ENCODE assay signal across 27 cellular contexts in the genomic region with DNA sequence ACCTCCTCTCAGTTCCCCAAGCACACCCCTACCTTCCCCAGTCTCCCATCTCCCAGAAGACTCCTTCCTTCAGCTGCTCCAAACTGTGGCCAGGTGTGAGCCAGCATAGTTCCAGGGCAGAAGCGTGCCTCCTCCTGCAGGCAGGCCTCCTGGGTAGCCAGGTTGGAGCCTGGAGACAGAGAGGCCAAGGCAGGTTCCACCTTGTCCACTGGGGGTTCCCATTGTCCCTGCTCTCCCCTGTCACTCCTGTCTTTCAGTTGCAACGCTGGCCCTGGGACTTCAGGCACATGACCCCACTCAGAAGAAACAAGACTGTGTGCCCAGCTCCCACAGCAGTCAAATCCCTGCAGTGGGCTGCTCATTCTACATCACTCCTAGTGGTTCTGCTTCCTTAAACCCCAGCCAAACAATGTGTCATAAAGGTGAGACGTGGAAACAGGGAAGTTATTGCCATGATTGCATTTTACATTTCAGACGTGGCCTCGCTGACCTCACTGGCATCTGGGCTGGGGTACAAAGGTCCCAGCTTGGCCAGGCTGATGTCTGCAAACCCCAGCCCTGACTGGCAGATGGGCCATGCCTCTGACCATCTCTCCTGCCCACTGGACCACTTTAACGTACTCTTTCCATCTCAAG.
DNase-seq lines count a peak whose midpoint lies in the region; ATAC-seq and TF ChIP-seq lines count a peak whose summit lies in the region.
"Had no signal": no experiment of that assay in that cellular context is flagged by ENCODE, and none has a peak within 500 bp of the region (broad histone marks: within the 10 kb centered on the region; RNA-seq: fewer than 3 reads in every experiment).

No MANE protein-coding gene starts in this region.

- H3K27ac Mint-ChIP-seq in neural progenitor cell = peak overlapping the region; percentile 34
- H3K27ac Mint-ChIP-seq: activated T-helper 2 cell treated with anti-CD3 and anti-CD28 coated beads, Interferon-gamma antibody, Interleukin-2, Interleukin-4, amounts not matched to agents 10 μg/mL and 5 μg/mL and 100 μg/mL, durations not matched to agents 14 hours and 24 hours and 36 hours; stimulated activated naive CD8-positive, alpha-beta T cell treated with anti-CD3 and anti-CD28 coated beads, Interleukin-15, Interleukin-2, amounts not matched to agents 100 ng/mL and 50 ng/mL, for 24 hours had no signal

- no peak for TF ChIP-seq CTCF in neural progenitor cell (IDR thresholded peaks at IDR 0.05)

- no peak overlapping the region for H3K4me3 Mint-ChIP-seq in neural progenitor cell
- H3K4me3 Mint-ChIP-seq: stimulated activated naive CD8-positive, alpha-beta T cell treated with anti-CD3 and anti-CD28 coated beads, Interleukin-15, Interleukin-2, amounts not matched to agents 100 ng/mL and 50 ng/mL, for 24 hours had no signal

- H3K79me2 ChIP-seq in neural progenitor cell (ENCODE audit: low read depth) = no peaks in the 10 kb centered on the region

- no peaks in the 10 kb centered on the region for H3K27me3 ChIP-seq in BLaER1 treated with 17β-estradiol and CSF1 and Interleukin-3, amounts not matched to agents 10 nM and 100 nM
- H3K27me3 ChIP-seq in neural progenitor cell = no peaks in the 10 kb centered on the region
- H3K27me3 ChIP-seq: gastroesophageal sphincter, uterus had no signal

- H3K4me3 ChIP-seq in BLaER1 treated with 17β-estradiol and CSF1 and Interleukin-3, amounts not matched to agents 10 nM and 100 nM = no peak overlapping the region
- no peak overlapping the region for H3K4me3 ChIP-seq in neural progenitor cell
- H3K4me3 ChIP-seq: gastroesophageal sphincter, spleen, thoracic aorta, uterus had no signal

- peaks cover 3% of the 10 kb centered on the region for H3K4me1 Mint-ChIP-seq in neural progenitor cell

- H3K36me3 Mint-ChIP-seq in neural progenitor cell = peaks cover 3% of the 10 kb centered on the region
- H3K36me3 Mint-ChIP-seq: activated naive CD4-positive, alpha-beta T cell treated with anti-CD3 and anti-CD28 coated beads, Interleukin-2, amount 50 U/mL, for 72 hours had no signal

- H3K4me2 ChIP-seq in BLaER1 treated with 17β-estradiol and CSF1 and Interleukin-3, amounts not matched to agents 10 nM and 100 nM = peak overlapping the region in 6 of 11 experiments; percentile 24 to 64 (median 56); a peak in 6 of 22 replicates
- H3K4me2 ChIP-seq in neural progenitor cell = no peak overlapping the region

- peaks cover 4% of the 10 kb centered on the region for H3K9me3 Mint-ChIP-seq in neural progenitor cell
- H3K9me3 Mint-ChIP-seq: stimulated activated naive CD8-positive, alpha-beta T cell treated with anti-CD3 and anti-CD28 coated beads, Interleukin-15, Interleukin-2, amounts not matched to agents 100 ng/mL and 50 ng/mL, for 24 hours had no signal

- ATAC-seq in GM21737 (IDR thresholded peaks at IDR 0.05; ENCODE audit: unreplicated experiment) (no peak), GM18868 (IDR thresholded peaks at IDR 0.05; ENCODE audit: unreplicated experiment) (no peak), GM18502 (IDR thresholded peaks at IDR 0.05; ENCODE audit: poor library complexity, unreplicated experiment) (no peak)
- ATAC-seq: activated naive CD4-positive, alpha-beta T cell treated with anti-CD3 and anti-CD28 coated beads, Interleukin-2, amount 50 U/mL, for 72 hours; gastroesophageal sphincter; Panc1 had no signal

- H3K27me3 Mint-ChIP-seq in neural progenitor cell (ENCODE audit: insufficient read depth, low read depth) = peaks cover 5% of the 10 kb centered on the region

- no peak overlapping the region for H3K9ac ChIP-seq in BLaER1 treated with 17β-estradiol and CSF1 and Interleukin-3, amounts not matched to agents 10 nM and 100 nM
- H3K9ac ChIP-seq in neural progenitor cell = no peak overlapping the region

- H3K4me1 ChIP-seq in BLaER1 treated with 17β-estradiol and CSF1 and Interleukin-3, amounts not matched to agents 10 nM and 100 nM = peaks cover 0 to 16% (median 14%) of the 10 kb centered on the region in 10 experiments; a peak in 13 of 20 replicates
- H3K4me1 ChIP-seq in neural progenitor cell = peaks cover 18% of the 10 kb centered on the region
- H3K4me1 ChIP-seq: gastroesophageal sphincter, spleen, uterus had no signal

- H3K9me3 ChIP-seq in BLaER1 treated with 17β-estradiol and CSF1 and Interleukin-3, amounts not matched to agents 10 nM and 100 nM (replicated peaks in 1 of 11) = peaks cover 0 to 12% (median 0%) of the 10 kb centered on the region in 11 experiments; a peak in 8 of 22 replicates
- H3K9me3 ChIP-seq in neural progenitor cell (ENCODE audit: low read depth) = no peaks in the 10 kb centered on the region
- H3K9me3 ChIP-seq: thoracic aorta, uterus had no signal

- peaks cover 4% of the 10 kb centered on the region for H3F3A ChIP-seq in neural progenitor cell (ENCODE audit: low read depth)

- H2AFZ ChIP-seq in neural progenitor cell (replicated peaks) = no peak overlapping the region

- no peaks in the 10 kb centered on the region for H3K36me3 ChIP-seq in BLaER1 treated with 17β-estradiol and CSF1 and Interleukin-3, amounts not matched to agents 10 nM and 100 nM
- H3K36me3 ChIP-seq in neural progenitor cell = no peaks in the 10 kb centered on the region
- H3K36me3 ChIP-seq: gastroesophageal sphincter, spleen, thoracic aorta, uterus had no signal

- peaks cover 0 to 3% (median 0%) of the 10 kb centered on the region in 11 experiments; a peak in 1 of 22 replicates for H4K20me1 ChIP-seq in BLaER1 treated with 17β-estradiol and CSF1 and Interleukin-3, amounts not matched to agents 10 nM and 100 nM
- H4K20me1 ChIP-seq in neural progenitor cell (ENCODE audit: low read depth) = no peaks in the 10 kb centered on the region

- DNase-seq in HuH-7.5 (ENCODE audit: low spot score) (peak; percentile 31), islet precursor cell (peak; percentile 16), neural progenitor cell (ENCODE audit: low spot score) (no peak), substantia nigra (lab: John Stamatoyannopoulos, UW) (no peak)
- DNase-seq: activated CD4-positive, alpha-beta T cell treated with anti-CD3 and anti-CD28 coated beads for 4 hours; effector CD4-positive, alpha-beta T cell; HCEC 1CT; NCI-H1092; NCI-H1930; NCI-H526 treated with DMSO at 0.1 percent for 48 hours; NK-92 treated with Interleukin-12 subunit alpha and Interleukin-12 subunit beta, amount 100 ng/mL, for 24 hours; posterior cingulate gyrus; right cardiac atrium; SHP77 treated with DMSO at 0.1 percent for 48 hours; spleen; stimulated activated CD4-positive, alpha-beta T cell treated with anti-CD3 and anti-CD28 coated beads, Interleukin-2, amount 100 ng/mL, for 24 hours; uterus had no signal

- no peak overlapping the region for H3K27ac ChIP-seq in BLaER1 treated with 17β-estradiol and CSF1 and Interleukin-3, amounts not matched to agents 10 nM and 100 nM
- H3K27ac ChIP-seq in neural progenitor cell = no peak overlapping the region
- H3K27ac ChIP-seq in substantia nigra (ENCODE audit: low read depth, low read length, poor library complexity, severe bottlenecking) = no peak overlapping the region
- H3K27ac ChIP-seq: gastroesophageal sphincter, spleen, thoracic aorta, uterus had no signal

Comparison
In these comparisons a context has a peak if more than half of its experiments do, and no peak if none do; other contexts are left out.
1. DNase-seq: peak in HuH-7.5 (single experiment) and islet precursor cell (single experiment); none in neural progenitor cell (single experiment) and substantia nigra (0 of 49).